ENCODE assay signal across 8 cellular contexts in genomic region chr3:64224826-64225606, GRCh38. TPM values are rescaled to one million over a fixed set of nuclear protein-coding genes. Genes with fewer than 3 reads are reported as not detected.
DNase-seq lines count a peak whose midpoint lies in the region; ATAC-seq, FAIRE-seq and TF ChIP-seq lines count a peak whose summit lies in the region.

TSS of gene PRICKLE2 (minus strand) at chr3:64225466. CDS start at chr3:64198927, 26,539 bp downstream.

- peak; percentile 93 for ATAC-seq in GM21515 (IDR thresholded peaks at IDR 0.05; ENCODE audit: unreplicated experiment)

- peak; percentile 79 for FAIRE-seq in kidney (lab: Jason Lieb, UNC)

- peak within 1 kb of the TSS; percentile 22; the same call in 1 of the 2 replicates for H3K9ac ChIP-seq in HUES48 (ENCODE audit: low read depth, low read length)
- peak within 1 kb of the TSS; percentile 48 to 84 for H3K9ac ChIP-seq in kidney (ENCODE audit: low read length in 2 of 2)

- H3K9me3 ChIP-seq in HUES48 (ENCODE audit: control insufficient read depth, insufficient read depth, low read length) (no peaks in the 10 kb centered on the region), kidney (ENCODE audit: control insufficient read depth in 1 of 2, low read length in 2 of 2) (no peaks in the 10 kb centered on the region)

- H3K27ac ChIP-seq in HUES48 (ENCODE audit: low read depth, low read length) = peak within 1 kb of the TSS; percentile 66
- H3K27ac ChIP-seq in kidney (ENCODE audit: low read depth in 2 of 2, low read length in 2 of 2) = peak within 1 kb of the TSS; percentile 82 to 92

- intact Hi-C loops in kidney (cut with DNase I) = no loop called here

- peak within 1 kb of the TSS; percentile 28 for H3K4me3 ChIP-seq in HUES48 (ENCODE audit: low read depth, low read length)
- H3K4me3 ChIP-seq in choroid plexus epithelial cell (ENCODE audit: low read depth, low read length) = peak within 1 kb of the TSS; percentile 47
- peak within 1 kb of the TSS; percentile 52 to 65 for H3K4me3 ChIP-seq in kidney (ENCODE audit: low read length in 2 of 2)

- peak; percentile 1 for DNase-seq in CD1c-positive myeloid dendritic cell (ENCODE audit: extremely low spot score)
- peak; percentile 94 for DNase-seq in choroid plexus epithelial cell (ENCODE audit: low read depth)
- DNase-seq in kidney = peak; percentile 95
- peak; percentile 62 for DNase-seq in smooth muscle cell of the brain vasculature (ENCODE audit: low read depth, low spot score)
- no peak for DNase-seq in NOMO-1 treated with dmso at 0.1 percent for 144 hours (lab: John Stamatoyannopoulos, UW; ENCODE audit: unreplicated experiment)
- no peak for DNase-seq in NCI-H2107 treated with DMSO at 0.1 percent for 48 hours (lab: John Stamatoyannopoulos, UW; ENCODE audit: unreplicated experiment)

- TF ChIP-seq CTCF in choroid plexus epithelial cell (conservative IDR thresholded peaks at IDR 0.05; ENCODE audit: low read depth, low read length) (peak; percentile 53), kidney (IDR thresholded peaks at IDR 0.05; ENCODE audit: borderline replicate concordance, extremely low read depth, insufficient read depth) (peak; percentile 52)

- peaks cover 7% of the 10 kb centered on the region for H3K27me3 ChIP-seq in HUES48 (ENCODE audit: control insufficient read depth, insufficient read depth, low read length)

- no peaks in the 10 kb centered on the region for H3K36me3 ChIP-seq in HUES48 (ENCODE audit: control insufficient read depth, insufficient read depth, low read length)
- H3K36me3 ChIP-seq in kidney (ENCODE audit: control insufficient read depth in 1 of 2, insufficient read depth in 2 of 2, low read length in 2 of 2) = no peaks in the 10 kb centered on the region

- H3K4me1 ChIP-seq in HUES48 (ENCODE audit: control insufficient read depth, insufficient read depth, low read length) (peaks cover 57% of the 10 kb centered on the region), kidney (ENCODE audit: control insufficient read depth in 1 of 2, insufficient read depth in 1 of 2, low read depth in 1 of 2, low read length in 2 of 2) (peaks cover 14 to 23% of the 10 kb centered on the region in 2 donors)

RNA-seq across cellular contexts. Expression of gene PRICKLE2, which starts in this region (rescaled TPM):
- total RNA-seq in kidney = 22.9 TPM
- polyA plus RNA-seq in kidney (ENCODE audit: insufficient read depth, low read depth, low replicate concordance) = 3.5 TPM

Comparison
In these comparisons a context has a peak if more than half of its experiments do, and no peak if none do; other contexts are left out.
1. DNase-seq: peak in CD1c-positive myeloid dendritic cell (single experiment), choroid plexus epithelial cell (single experiment), kidney (single experiment) and smooth muscle cell of the brain vasculature (single experiment); none in NOMO-1 treated with dmso at 0.1 percent for 144 hours (single experiment) and NCI-H2107 treated with DMSO at 0.1 percent for 48 hours (single experiment).
2. Peak in every context shown above with its lines, with median percentiles within 50 percentile points of each other: H3K4me3 ChIP-seq.